Comparison of ENCODE assay signal across 15 cellular contexts in genomic region chr5:140207250-140207954, GRCh38. TPM values are rescaled to one million over a fixed set of nuclear protein-coding genes. Genes with fewer than 3 reads are reported as not detected.
DNase-seq lines count a peak whose midpoint lies in the region; ATAC-seq and TF ChIP-seq lines count a peak whose summit lies in the region.
"Had no signal": no experiment of that assay in that cellular context is flagged by ENCODE, and none has a peak within 500 bp of the region (broad histone marks: within the 10 kb centered on the region; RNA-seq: fewer than 3 reads in every experiment).

No MANE protein-coding gene starts in this region.

- WGBS in stomach, 5 donors: 14 to 35% (median 22%) methylated on average over 2 of the region's 2 CpGs
- 48 to 72% methylated on average over 2 of the region's 2 CpGs for WGBS in testis, 2 donors

- intact Hi-C loops in stomach (cut with DNase I; ENCODE audit: low total_unique reads) (no loop called here), testis (cut with DNase I; ENCODE audit: low total_unique reads) (no loop called here)

- no peak for DNase-seq in activated CD8-positive, alpha-beta memory T cell treated with anti-CD3 and anti-CD28 coated beads, Interleukin-2, amount 10 ng/mL, durations not matched to agents 7 days and 5 days
- DNase-seq in activated CD8-positive, alpha-beta memory T cell treated with anti-CD3 and anti-CD28 coated beads, Interleukin-2, amount 50 U/mL, for 4 hours: no peak
- peak; percentile 52 for DNase-seq in MV-4-11 (lab: John Stamatoyannopoulos, UW)
- no peak for DNase-seq in stomach
- no peak for DNase-seq in testis
- DNase-seq in BE2C: no peak
- DNase-seq in effector memory CD8-positive, alpha-beta T cell: no peak
- DNase-seq: amniotic stem cell; effector CD4-positive, alpha-beta T cell; EL; NCI-H1105 treated with DMSO at 0.1 percent for 48 hours; right cardiac atrium; uterus had no signal

- H3K36me3 ChIP-seq in stomach (peaks cover 8 to 71% (median 41%) of the 10 kb centered on the region in 4 donors), testis (ENCODE audit: low read depth, missing control alignments) (no peaks in the 10 kb centered on the region), BE2C (no peaks in the 10 kb centered on the region)
- H3K36me3 ChIP-seq: uterus had no signal

- H3K9me3 ChIP-seq in stomach: no peaks in the 10 kb centered on the region
- H3K9me3 ChIP-seq in testis: no peaks in the 10 kb centered on the region
- no peaks in the 10 kb centered on the region for H3K9me3 ChIP-seq in BE2C
- H3K9me3 ChIP-seq: A549, uterus had no signal

- no peak overlapping the region for H3K4me3 Mint-ChIP-seq in activated CD8-positive, alpha-beta memory T cell treated with anti-CD3 and anti-CD28 coated beads, Interleukin-2, amount 10 ng/mL, durations not matched to agents 7 days and 5 days
- no peak overlapping the region for H3K4me3 Mint-ChIP-seq in effector memory CD8-positive, alpha-beta T cell

- no peak for TF ChIP-seq POLR2A in stomach (IDR thresholded peaks at IDR 0.05)
- TF ChIP-seq POLR2A in testis (IDR thresholded peaks at IDR 0.05): no peak

- TF ChIP-seq CTCF in stomach (IDR thresholded peaks at IDR 0.05) (no peak), testis (IDR thresholded peaks at IDR 0.05) (no peak), BE2C (IDR thresholded peaks at IDR 0.05; ENCODE audit: low read depth, low read length) (no peak)

- H3K36me3 Mint-ChIP-seq in activated CD8-positive, alpha-beta memory T cell treated with anti-CD3 and anti-CD28 coated beads, Interleukin-2, amount 10 ng/mL, durations not matched to agents 7 days and 5 days: peaks cover 8% of the 10 kb centered on the region
- H3K36me3 Mint-ChIP-seq in effector memory CD8-positive, alpha-beta T cell (ENCODE audit: insufficient read depth): no peaks in the 10 kb centered on the region

- H3K4me3 ChIP-seq in stomach (no peak overlapping the region), testis (no peak overlapping the region), BE2C (ENCODE audit: low read depth, low read length) (no peak overlapping the region)
- H3K4me3 ChIP-seq: A549, uterus had no signal

- CTCF ChIA-PET in activated CD8-positive, alpha-beta memory T cell treated with anti-CD3 and anti-CD28 coated beads, Interleukin-2, amount 10 ng/mL, durations not matched to agents 7 days and 5 days (lab: Charles Lee): interaction anchor here (0.6 to 1.1 kb wide), 2 partner anchors 144 to 151 kb away, joined by 3 to 4 read pairs; no protein-coding TSS in a partner anchor

- H3K27me3 ChIP-seq in stomach: no peaks in the 10 kb centered on the region
- no peaks in the 10 kb centered on the region for H3K27me3 ChIP-seq in testis
- H3K27me3 ChIP-seq in BE2C: no peaks in the 10 kb centered on the region
- H3K27me3 ChIP-seq: uterus had no signal

- H3K4me1 Mint-ChIP-seq in activated CD8-positive, alpha-beta memory T cell treated with anti-CD3 and anti-CD28 coated beads, Interleukin-2, amount 10 ng/mL, durations not matched to agents 7 days and 5 days: peaks cover 12% of the 10 kb centered on the region
- no peaks in the 10 kb centered on the region for H3K4me1 Mint-ChIP-seq in effector memory CD8-positive, alpha-beta T cell (ENCODE audit: low read depth in 2 of 2)

- H3K4me1 ChIP-seq in stomach (peaks cover 32 to 74% (median 49%) of the 10 kb centered on the region in 4 donors), testis (no peaks in the 10 kb centered on the region), BE2C (no peaks in the 10 kb centered on the region)
- H3K4me1 ChIP-seq: uterus had no signal

- peak overlapping the region; percentile 55 for H3K27ac Mint-ChIP-seq in activated CD8-positive, alpha-beta memory T cell treated with anti-CD3 and anti-CD28 coated beads, Interleukin-2, amount 10 ng/mL, durations not matched to agents 7 days and 5 days
- no peak overlapping the region for H3K27ac Mint-ChIP-seq in effector memory CD8-positive, alpha-beta T cell

- no peak for TF ChIP-seq EP300 in stomach (IDR thresholded peaks at IDR 0.05)

- H3K27ac ChIP-seq in stomach (peak overlapping the region; percentile 17 to 67 (median 57)), testis (no peak overlapping the region)
- H3K27ac ChIP-seq: A549, uterus had no signal

- peaks cover 2% of the 10 kb centered on the region for H3K9me3 Mint-ChIP-seq in activated CD8-positive, alpha-beta memory T cell treated with anti-CD3 and anti-CD28 coated beads, Interleukin-2, amount 10 ng/mL, durations not matched to agents 7 days and 5 days (ENCODE audit: low read depth)
- H3K9me3 Mint-ChIP-seq in effector memory CD8-positive, alpha-beta T cell: no peaks in the 10 kb centered on the region

- H3K27me3 Mint-ChIP-seq in activated CD8-positive, alpha-beta memory T cell treated with anti-CD3 and anti-CD28 coated beads, Interleukin-2, amount 10 ng/mL, durations not matched to agents 7 days and 5 days: no peaks in the 10 kb centered on the region
- H3K27me3 Mint-ChIP-seq in effector memory CD8-positive, alpha-beta T cell: no peaks in the 10 kb centered on the region

- peak; percentile 47 for ATAC-seq in activated CD8-positive, alpha-beta memory T cell treated with anti-CD3 and anti-CD28 coated beads, Interleukin-2, amount 10 ng/mL, durations not matched to agents 7 days and 5 days
- peak; percentile 77 for ATAC-seq in HG02642 (IDR thresholded peaks at IDR 0.05; ENCODE audit: poor library complexity, unreplicated experiment)
- ATAC-seq in effector memory CD8-positive, alpha-beta T cell (replicated peaks): no peak
- ATAC-seq: A549, right cardiac atrium had no signal

RNA-seq across cellular contexts. Expression of gene CYSTM1, which starts 32.4 kb away (rescaled TPM):
- 10 to 100 TPM; 16.8 to 23.0 TPM for total RNA-seq in activated CD8-positive, alpha-beta memory T cell treated with anti-CD3 and anti-CD28 coated beads, Interleukin-2, amount 10 ng/mL, durations not matched to agents 7 days and 5 days
- total RNA-seq in stomach: 1,000 to 10,000 TPM in 1 of 5 donors, 100 to 1,000 TPM in 3, 10 to 100 TPM in 1; 23.2 to 1,029 (median 220) TPM
- 1,000 to 10,000 TPM in 2 of 3 donors, 100 to 1,000 TPM in 1; 378 to 3,028 (median 2,014) TPM for polyA plus RNA-seq in stomach
- 10 to 100 TPM; 33.5 to 43.6 TPM for total RNA-seq in testis
- polyA plus RNA-seq in testis (ENCODE audit: insufficient read depth, low read depth, low replicate concordance): 115 TPM
- polyA plus RNA-seq in BE2C (2012; ENCODE audit: insufficient read depth, insufficient read length, low read depth): 72.8 TPM

Comparison
In these comparisons a context has a peak if more than half of its experiments do, and no peak if none do; other contexts are left out.
1. H3K27ac ChIP-seq: peak in stomach (5 of 5); none in testis (0 of 2).